ENCODE assay signal across 37 cellular contexts in the genomic region with DNA sequence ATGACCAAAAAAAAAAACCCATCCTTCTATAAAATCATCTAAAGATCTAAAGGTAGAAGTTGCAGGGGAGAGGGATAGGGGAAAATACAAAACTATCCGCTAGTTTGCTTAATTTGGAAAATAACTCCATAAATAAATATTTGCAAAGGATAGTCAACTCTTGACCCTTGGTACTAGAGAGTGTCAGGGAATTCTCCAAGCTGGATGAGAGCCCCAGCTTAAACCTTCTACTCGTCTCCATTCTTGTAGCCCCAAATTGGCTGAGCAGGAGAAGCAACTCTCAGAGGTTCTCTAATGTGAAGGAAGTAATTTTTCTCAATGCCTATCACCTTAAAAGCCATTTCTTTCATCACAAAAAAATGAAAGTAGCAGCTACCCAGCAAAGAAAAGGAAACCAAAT.
"Had no signal": no experiment of that assay in that cellular context is flagged by ENCODE, and none has a peak within 500 bp of the region (broad histone marks: within the 10 kb centered on the region; RNA-seq: fewer than 3 reads in every experiment).

No MANE protein-coding gene starts in this region.

- H3K27me3 Mint-ChIP-seq: activated B cell treated with CpG ODN at 0.5 μM for 24 hours; activated CD4-positive, alpha-beta memory T cell treated with anti-CD3 and anti-CD28 coated beads for 36 hours; activated CD4-positive, alpha-beta T cell treated with anti-CD3 and anti-CD28 coated beads, Interleukin-2, amount 10 ng/mL, durations not matched to agents 24 days and 14 days; activated CD8-positive, alpha-beta T cell treated with anti-CD3 and anti-CD28 coated beads for 36 hours; activated naive CD8-positive, alpha-beta T cell treated with anti-CD3 and anti-CD28 coated beads for 36 hours; activated T-helper 17 cell treated with anti-CD3 and anti-CD28 coated beads, Interleukin-2, amount 50 U/mL, for 72 hours had no signal

- H3K36me3 ChIP-seq: adrenal gland, brain microvascular endothelial cell, breast epithelium had no signal

- ATAC-seq: activated CD8-positive, alpha-beta T cell treated with anti-CD3 and anti-CD28 coated beads for 36 hours; activated naive CD4-positive, alpha-beta T cell treated with anti-CD3 and anti-CD28 coated beads, Interleukin-2, amount 50 U/mL, for 72 hours; activated T-cell treated with anti-CD3 and anti-CD28 coated beads, Interleukin-2, amount 50 U/mL, for 4 hours; activated T-cell treated with anti-CD3 and anti-CD28 coated beads, Interleukin-2, amount 50 U/mL, for 72 hours; activated T-helper 17 cell treated with anti-CD3 and anti-CD28 coated beads, Interleukin-2, amount 50 U/mL, for 72 hours; body of pancreas had no signal

- H3K27ac Mint-ChIP-seq: activated B cell treated with CpG ODN at 0.5 μM for 24 hours; activated CD4-positive, alpha-beta memory T cell treated with anti-CD3 and anti-CD28 coated beads for 36 hours; activated CD4-positive, alpha-beta T cell treated with anti-CD3 and anti-CD28 coated beads, Interleukin-2, amount 10 ng/mL, durations not matched to agents 24 days and 14 days; activated CD8-positive, alpha-beta T cell treated with anti-CD3 and anti-CD28 coated beads for 36 hours; activated naive CD4-positive, alpha-beta T cell treated with anti-CD3 and anti-CD28 coated beads for 36 hours; activated naive CD4-positive, alpha-beta T cell treated with anti-CD3 and anti-CD28 coated beads, Interleukin-2, amount 50 U/mL, for 72 hours; activated naive CD8-positive, alpha-beta T cell treated with anti-CD3 and anti-CD28 coated beads for 36 hours; activated T-cell treated with anti-CD3 and anti-CD28 coated beads, Interleukin-2, amount 50 U/mL, for 72 hours; activated T-helper 1 cell treated with anti-CD3 and anti-CD28 coated beads, Interleukin-12 subunit alpha, Interleukin-12 subunit beta, Interleukin-2, Interleukin-4 antibody, amounts not matched to agents 30 ng/mL and 10 ng/mL and 1 ng/mL, durations not matched to agents 14 hours and 24 hours and 36 hours; activated T-helper 17 cell treated with anti-CD3 and anti-CD28 coated beads, Interleukin-2, amount 50 U/mL, for 72 hours; T-helper 1 cell treated with Interleukin-12 subunit alpha and Interleukin-12 subunit beta and Interleukin-4 antibody, amounts not matched to agents 30 μg/mL and 1 μg/mL, for 36 hours; T-helper 2 cell treated with Interferon-gamma antibody and Interleukin-4, amounts not matched to agents 5 μg/mL and 100 μg/mL, for 36 hours had no signal

- H3K4me1 Mint-ChIP-seq: activated T-helper 17 cell treated with anti-CD3 and anti-CD28 coated beads, Interleukin-2, amount 50 U/mL, for 72 hours had no signal

- H3K4me3 Mint-ChIP-seq: activated B cell treated with CpG ODN at 0.5 μM for 24 hours; activated CD4-positive, alpha-beta memory T cell treated with anti-CD3 and anti-CD28 coated beads for 36 hours; activated CD4-positive, alpha-beta T cell treated with anti-CD3 and anti-CD28 coated beads, Interleukin-2, amount 10 ng/mL, durations not matched to agents 24 days and 14 days; activated CD8-positive, alpha-beta T cell treated with anti-CD3 and anti-CD28 coated beads for 36 hours; activated naive CD4-positive, alpha-beta T cell treated with anti-CD3 and anti-CD28 coated beads for 36 hours; activated naive CD8-positive, alpha-beta T cell treated with anti-CD3 and anti-CD28 coated beads for 36 hours; activated T-cell treated with anti-CD3 and anti-CD28 coated beads, Interleukin-2, amount 50 U/mL, for 4 hours; activated T-helper 1 cell treated with anti-CD3 and anti-CD28 coated beads, Interleukin-12 subunit alpha, Interleukin-12 subunit beta, Interleukin-2, Interleukin-4 antibody, amounts not matched to agents 30 ng/mL and 10 ng/mL and 1 ng/mL, durations not matched to agents 14 hours and 24 hours and 36 hours; activated T-helper 17 cell treated with anti-CD3 and anti-CD28 coated beads, Interleukin-2, amount 50 U/mL, for 72 hours; T-helper 1 cell treated with Interleukin-12 subunit alpha and Interleukin-12 subunit beta and Interleukin-4 antibody, amounts not matched to agents 30 μg/mL and 1 μg/mL, for 36 hours; T-helper 2 cell treated with Interferon-gamma antibody and Interleukin-4, amounts not matched to agents 5 μg/mL and 100 μg/mL, for 36 hours had no signal

- H3K27ac ChIP-seq: adrenal gland, body of pancreas, brain microvascular endothelial cell, breast epithelium, VCaP had no signal

- FAIRE-seq: astrocyte, TTC549 had no signal

- H3K4me1 ChIP-seq: body of pancreas, breast epithelium had no signal

- DNase-seq: activated B cell treated with CpG ODN at 0.5 μM for 24 hours; activated CD4-positive, alpha-beta memory T cell treated with anti-CD3 and anti-CD28 coated beads for 36 hours; activated CD4-positive, alpha-beta T cell treated with anti-CD3 and anti-CD28 coated beads for 4 hours; activated CD4-positive, alpha-beta T cell treated with anti-CD3 and anti-CD28 coated beads, Interleukin-2, amount 10 ng/mL, durations not matched to agents 24 days and 14 days; activated CD4-positive, alpha-beta T cell treated with anti-CD3 and anti-CD28 coated beads, Interleukin-2, amount 50 U/mL, for 1 hour; activated CD4-positive, alpha-beta T cell treated with anti-CD3 and anti-CD28 coated beads, Interleukin-2, amount 50 U/mL, for 4 hours; activated CD4-positive, CD25-positive, alpha-beta regulatory T cell treated with anti-CD3 and anti-CD28 coated beads, Interleukin-2, amount 50 U/mL, for 72 hours; activated CD8-positive, alpha-beta memory T cell treated with anti-CD3 and anti-CD28 coated beads, Interleukin-2, amount 50 U/mL, for 4 hours; activated CD8-positive, alpha-beta T cell treated with anti-CD3 and anti-CD28 coated beads for 36 hours; activated effector memory CD4-positive, alpha-beta T cell treated with anti-CD3 and anti-CD28 coated beads, Interleukin-2, amount 50 U/mL, for 16 hours; activated gamma-delta T cell treated with Interleukin-2 at 50 U/mL for 16 hours; activated naive CD4-positive, alpha-beta T cell; activated naive CD4-positive, alpha-beta T cell treated with anti-CD3 and anti-CD28 coated beads for 36 hours; activated naive CD4-positive, alpha-beta T cell treated with anti-CD3 and anti-CD28 coated beads, Interleukin-2, amount 50 U/mL, for 16 hours; activated naive CD8-positive, alpha-beta T cell treated with anti-CD3 and anti-CD28 coated beads for 36 hours; activated T-cell treated with anti-CD3 and anti-CD28 coated beads for 4 hours; activated T-cell treated with anti-CD3 and anti-CD28 coated beads, Interleukin-2, amount 50 U/mL, for 1 hour; activated T-cell treated with anti-CD3 and anti-CD28 coated beads, Interleukin-2, amount 50 U/mL, for 4 hours; activated T-cell treated with anti-CD3 and anti-CD28 coated beads, Interleukin-2, amount 50 U/mL, for 72 hours; adrenal gland; amniotic stem cell; aorta; body of pancreas; brain microvascular endothelial cell; central memory CD4-positive, alpha-beta T cell; T-helper 1 cell; T-helper 2 cell; T-helper 9 cell had no signal

- H3K27me3 ChIP-seq: adrenal gland, body of pancreas, brain microvascular endothelial cell had no signal

- H3K9me3 ChIP-seq: adrenal gland, body of pancreas, breast epithelium had no signal

- H3K4me3 ChIP-seq: adrenal gland, body of pancreas, breast epithelium had no signal

- H3K9me3 Mint-ChIP-seq: activated B cell treated with CpG ODN at 0.5 μM for 24 hours; activated CD4-positive, alpha-beta memory T cell treated with anti-CD3 and anti-CD28 coated beads for 36 hours; activated CD4-positive, alpha-beta T cell treated with anti-CD3 and anti-CD28 coated beads, Interleukin-2, amount 10 ng/mL, durations not matched to agents 24 days and 14 days; activated CD8-positive, alpha-beta T cell treated with anti-CD3 and anti-CD28 coated beads for 36 hours; activated naive CD4-positive, alpha-beta T cell treated with anti-CD3 and anti-CD28 coated beads for 36 hours; activated naive CD4-positive, alpha-beta T cell treated with anti-CD3 and anti-CD28 coated beads, Interleukin-2, amount 50 U/mL, for 72 hours; activated naive CD8-positive, alpha-beta T cell treated with anti-CD3 and anti-CD28 coated beads for 36 hours; activated T-cell treated with anti-CD3 and anti-CD28 coated beads, Interleukin-2, amount 50 U/mL, for 4 hours; activated T-cell treated with anti-CD3 and anti-CD28 coated beads, Interleukin-2, amount 50 U/mL, for 72 hours; activated T-helper 1 cell treated with anti-CD3 and anti-CD28 coated beads, Interleukin-12 subunit alpha, Interleukin-12 subunit beta, Interleukin-2, Interleukin-4 antibody, amounts not matched to agents 30 ng/mL and 10 ng/mL and 1 ng/mL, durations not matched to agents 14 hours and 24 hours and 36 hours; activated T-helper 17 cell treated with anti-CD3 and anti-CD28 coated beads, Interleukin-2, amount 50 U/mL, for 72 hours; T-helper 1 cell treated with Interleukin-12 subunit alpha and Interleukin-12 subunit beta and Interleukin-4 antibody, amounts not matched to agents 30 μg/mL and 1 μg/mL, for 36 hours; T-helper 2 cell treated with Interferon-gamma antibody and Interleukin-4, amounts not matched to agents 5 μg/mL and 100 μg/mL, for 36 hours had no signal
